Comparison of ENCODE assay signal across 10 cellular contexts in genomic region chr18:58194028-58194427, GRCh38.
DNase-seq lines count a peak whose midpoint lies in the region; ATAC-seq and TF ChIP-seq lines count a peak whose summit lies in the region.
"Had no signal": no experiment of that assay in that cellular context is flagged by ENCODE, and none has a peak within 500 bp of the region (broad histone marks: within the 10 kb centered on the region; RNA-seq: fewer than 3 reads in every experiment).

No MANE protein-coding gene starts in this region.

- POLR2A ChIA-PET in A673 (lab: Charles Lee; ENCODE audit: low non-redundant PET): no interaction called here

- CTCF ChIA-PET in A673 (lab: Charles Lee): no interaction called here

- H3K36me3 ChIP-seq in A673 (ENCODE audit: insufficient read depth, low read length, poor library complexity, severe bottlenecking): no peaks in the 10 kb centered on the region
- no peaks in the 10 kb centered on the region for H3K36me3 ChIP-seq in WERI-Rb-1

- intact Hi-C loops in A673 (cut with micrococcal nuclease; ENCODE audit: unreplicated experiment): loop anchor here (5.0 kb wide), 1 partner anchor 128 kb away; no protein-coding TSS in a partner anchor
- intact Hi-C loops in posterior vena cava (cut with DNase I): no loop called here

- DNase-seq in A673 (ENCODE audit: low spot score) (no peak), WERI-Rb-1 (peak; percentile 72), iPS-NIHi11 (ENCODE audit: low spot score) (peak; percentile 77), NCI-H1436 (lab: John Stamatoyannopoulos, UW) (no peak), posterior vena cava (ENCODE audit: low spot score) (no peak)
- DNase-seq: CD4-positive, alpha-beta memory T cell had no signal

- H3K27ac ChIP-seq in A673 (ENCODE audit: low read depth, low read length, poor library complexity, severe bottlenecking): no peak overlapping the region
- H3K27ac ChIP-seq in WERI-Rb-1: no peak overlapping the region
- H3K27ac ChIP-seq: skin epidermis had no signal

- H3K4me3 ChIP-seq in A673 (ENCODE audit: low read depth, low read length, poor library complexity, severe bottlenecking) (no peak overlapping the region), GM12875 (ENCODE audit: low read depth, low read length) (no peak overlapping the region), WERI-Rb-1 (ENCODE audit: low read depth, low read length) (no peak overlapping the region)
- H3K4me3 ChIP-seq: skin epidermis had no signal

- H3K9me3 ChIP-seq in A673 (ENCODE audit: low read depth, low read length, poor library complexity, severe bottlenecking): no peaks in the 10 kb centered on the region
- H3K9me3 ChIP-seq in WERI-Rb-1 (ENCODE audit: severe bottlenecking): no peaks in the 10 kb centered on the region

- no peaks in the 10 kb centered on the region for H3K27me3 ChIP-seq in A673 (replicated peaks; ENCODE audit: insufficient read depth, low read depth, low read length, poor library complexity)
- H3K27me3 ChIP-seq in WERI-Rb-1 (ENCODE audit: insufficient read depth, low read depth, severe bottlenecking): no peaks in the 10 kb centered on the region

- BruUV-seq in A673 (replicated peaks; lab: Mats Ljungman, UMichigan): no TSS peak

- H3K4me1 ChIP-seq in A673 (ENCODE audit: insufficient read depth, low read length, poor library complexity, severe bottlenecking): no peaks in the 10 kb centered on the region

- ATAC-seq in HG02678 (IDR thresholded peaks at IDR 0.05; ENCODE audit: unreplicated experiment) (no peak), HG03457 (IDR thresholded peaks at IDR 0.05; ENCODE audit: unreplicated experiment) (no peak)

- peak; percentile 40; the same call in 1 of the 2 replicates for TF ChIP-seq CTCF in A673 (conservative IDR thresholded peaks at IDR 0.05; ENCODE audit: low read depth, low read length)
- TF ChIP-seq CTCF in GM12875 (IDR thresholded peaks at IDR 0.05; ENCODE audit: borderline replicate concordance, insufficient read depth, low read depth, low read length): peak; percentile 20; the same call in 1 of the 2 replicates
- peak; percentile 89 for TF ChIP-seq CTCF in WERI-Rb-1 (IDR thresholded peaks at IDR 0.05; ENCODE audit: low read depth, low read length)

Comparison
In these comparisons a context has a peak if more than half of its experiments do, and no peak if none do; other contexts are left out.
1. DNase-seq: peak in WERI-Rb-1 (single experiment) and iPS-NIHi11 (single experiment); none in A673 (single experiment), NCI-H1436 (single experiment) and posterior vena cava (single experiment).
2. CTCF ChIP-seq: peak in every context shown above with its lines; median percentile 89 in WERI-Rb-1; 40 in A673; 20 in GM12875.